ENCODE assay signal across 8 cellular contexts in the genomic region with DNA sequence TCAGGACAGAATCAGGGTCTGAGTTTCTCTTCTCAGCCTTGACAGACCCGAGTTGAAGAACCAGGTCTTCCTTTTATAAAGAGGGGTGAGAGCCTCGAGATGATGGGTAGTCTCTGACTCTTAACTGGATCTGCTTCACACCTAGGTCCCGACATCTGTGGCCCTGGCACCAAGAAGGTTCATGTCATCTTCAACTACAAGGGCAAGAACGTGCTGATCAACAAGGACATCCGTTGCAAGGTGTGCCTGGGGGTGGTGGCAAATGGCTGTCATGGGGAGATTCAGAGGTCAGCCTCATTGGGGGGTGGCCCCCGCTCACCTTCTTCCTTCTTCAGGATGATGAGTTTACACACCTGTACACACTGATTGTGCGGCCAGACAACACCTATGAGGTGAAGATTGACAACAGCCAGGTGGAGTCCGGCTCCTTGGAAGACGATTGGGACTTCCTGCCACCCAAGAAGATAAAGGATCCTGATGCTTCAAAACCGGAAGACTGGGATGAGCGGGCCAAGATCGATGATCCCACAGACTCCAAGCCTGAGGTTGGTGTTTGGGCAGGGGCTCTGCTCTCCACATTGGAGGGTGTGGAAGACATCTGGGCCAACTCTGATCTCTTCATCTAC. TPM values are rescaled to one million over a fixed set of nuclear protein-coding genes. Genes with fewer than 3 reads are reported as not detected.
DNase-seq lines count a peak whose midpoint lies in the region; ATAC-seq and TF ChIP-seq lines count a peak whose summit lies in the region.

No MANE protein-coding gene starts in this region.

- no peaks in the 10 kb centered on the region for H3K27me3 ChIP-seq in lower lobe of right lung (ENCODE audit: low read depth)
- H3K27me3 ChIP-seq in transverse colon = no peaks in the 10 kb centered on the region

- peak overlapping the region; percentile 98 for H3K4me3 Mint-ChIP-seq in activated naive CD4-positive, alpha-beta T cell treated with anti-CD3 and anti-CD28 coated beads, Interleukin-2, amount 50 U/mL, for 24 hours

- DNase-seq in activated naive CD4-positive, alpha-beta T cell treated with anti-CD3 and anti-CD28 coated beads, Interleukin-2, amount 50 U/mL, for 16 hours = no peak
- DNase-seq in astrocyte of the spinal cord (ENCODE audit: low read depth, low spot score) (no peak), lower lobe of right lung (no peak), transverse colon (no peak), occipital lobe (lab: John Stamatoyannopoulos, UW) (no peak), NCI-H345 (lab: John Stamatoyannopoulos, UW) (no peak), 8988T (no peak)

- H3K4me3 ChIP-seq in astrocyte of the spinal cord (ENCODE audit: low read depth, low read length) (peak overlapping the region; percentile 80), lower lobe of right lung (peak overlapping the region; percentile 100), transverse colon (peak overlapping the region in 3 of 4 donors; percentile 90 to 100 (median 91))

- H3K9me3 ChIP-seq in lower lobe of right lung (no peaks in the 10 kb centered on the region), transverse colon (no peaks in the 10 kb centered on the region)

- H3K36me3 Mint-ChIP-seq in activated naive CD4-positive, alpha-beta T cell treated with anti-CD3 and anti-CD28 coated beads, Interleukin-2, amount 50 U/mL, for 24 hours = peaks cover 26% of the 10 kb centered on the region

- peaks cover 65% of the 10 kb centered on the region for H3K4me1 ChIP-seq in lower lobe of right lung
- H3K4me1 ChIP-seq in transverse colon = peaks cover 16 to 54% (median 33%) of the 10 kb centered on the region in 4 donors

- H3K36me3 ChIP-seq in lower lobe of right lung (peaks cover 58% of the 10 kb centered on the region), transverse colon (peaks cover 0 to 33% (median 15%) of the 10 kb centered on the region in 4 donors)

- in situ Hi-C loops in astrocyte of the spinal cord (cut with HindIII; ENCODE audit: low sequenced_read_pairs) = no loop called here
- in situ Hi-C loops in transverse colon (cut with MboI; ENCODE audit: low pct_ligation_motif_present in 1 of 4, low pct_unique_long_range_greater_than_20kb in 1 of 4, low sequenced_read_pairs in 3 of 4) = no loop called here

- peaks cover 55% of the 10 kb centered on the region for H3K4me1 Mint-ChIP-seq in activated naive CD4-positive, alpha-beta T cell treated with anti-CD3 and anti-CD28 coated beads, Interleukin-2, amount 50 U/mL, for 24 hours

- TF ChIP-seq POLR2A in transverse colon (IDR thresholded peaks at IDR 0.05) = no peak

- peak overlapping the region; percentile 92 for H3K27ac Mint-ChIP-seq in activated naive CD4-positive, alpha-beta T cell treated with anti-CD3 and anti-CD28 coated beads, Interleukin-2, amount 50 U/mL, for 24 hours

- intact Hi-C loops in lower lobe of right lung (cut with DNase I) (no loop called here), transverse colon (cut with DNase I; ENCODE audit: low total_unique reads) (loop anchor here (10.0 kb wide), 1 partner anchor 55 kb away; a partner anchor contains a TSS)

- no peak for TF ChIP-seq EP300 in transverse colon (IDR thresholded peaks at IDR 0.05; ENCODE audit: low read depth)

- no peaks in the 10 kb centered on the region for H3K9me3 Mint-ChIP-seq in activated naive CD4-positive, alpha-beta T cell treated with anti-CD3 and anti-CD28 coated beads, Interleukin-2, amount 50 U/mL, for 24 hours

- H3K27me3 Mint-ChIP-seq in activated naive CD4-positive, alpha-beta T cell treated with anti-CD3 and anti-CD28 coated beads, Interleukin-2, amount 50 U/mL, for 24 hours = no peaks in the 10 kb centered on the region

- 61% methylated on average over 12 of the region's 12 CpGs; no CpG with 5 or more reads in 1 of the 2 donors for WGBS in transverse colon (ENCODE audit: low coverage in 1 of 2), 2 donors

- TF ChIP-seq CTCF in astrocyte of the spinal cord (IDR thresholded peaks at IDR 0.05; ENCODE audit: low read depth, low read length) (no peak), lower lobe of right lung (IDR thresholded peaks at IDR 0.05) (no peak), transverse colon (IDR thresholded peaks at IDR 0.05) (no peak)

- H3K27ac ChIP-seq in lower lobe of right lung = peak overlapping the region; percentile 97
- peak overlapping the region; percentile 95 to 98 (median 98) for H3K27ac ChIP-seq in transverse colon

- ATAC-seq in lower lobe of right lung = no peak

RNA-seq across cellular contexts. Expression of a gene that starts 1.6 kb away (rescaled TPM):
- total RNA-seq in lower lobe of right lung = 872 TPM
- total RNA-seq in transverse colon = 100 to 1,000 TPM; 181 to 444 (median 317) TPM
- total RNA-seq in occipital lobe = 280 TPM

RNA-seq across cellular contexts. Expression of a gene that starts 5.6 kb away (rescaled TPM):
- total RNA-seq in lower lobe of right lung = 93.3 TPM
- 10 to 100 TPM; 57.9 to 87.9 (median 75.9) TPM for total RNA-seq in transverse colon
- 21.8 TPM for total RNA-seq in occipital lobe

RNA-seq across cellular contexts. Expression of a gene that starts 6.5 kb away (rescaled TPM):
- total RNA-seq in lower lobe of right lung = 44.4 TPM
- 10 to 100 TPM; 18.0 to 40.8 (median 32.6) TPM for total RNA-seq in transverse colon
- total RNA-seq in occipital lobe = 46.8 TPM

RNA-seq across cellular contexts. Expression of a gene that starts 17.0 kb away (rescaled TPM):
- total RNA-seq in lower lobe of right lung (14.8 TPM), transverse colon (10 to 100 TPM; 28.6 to 55.0 (median 33.6) TPM), occipital lobe (13.3 TPM)

RNA-seq across cellular contexts. Expression of a gene that starts 20.9 kb away (rescaled TPM):
- total RNA-seq in lower lobe of right lung (not detected), transverse colon (under 1 TPM in 1 of 4 donors, not detected in 3; 0.68 TPM), occipital lobe (not detected)
